ENCODE assay signal across 18 cellular contexts in the genomic region with DNA sequence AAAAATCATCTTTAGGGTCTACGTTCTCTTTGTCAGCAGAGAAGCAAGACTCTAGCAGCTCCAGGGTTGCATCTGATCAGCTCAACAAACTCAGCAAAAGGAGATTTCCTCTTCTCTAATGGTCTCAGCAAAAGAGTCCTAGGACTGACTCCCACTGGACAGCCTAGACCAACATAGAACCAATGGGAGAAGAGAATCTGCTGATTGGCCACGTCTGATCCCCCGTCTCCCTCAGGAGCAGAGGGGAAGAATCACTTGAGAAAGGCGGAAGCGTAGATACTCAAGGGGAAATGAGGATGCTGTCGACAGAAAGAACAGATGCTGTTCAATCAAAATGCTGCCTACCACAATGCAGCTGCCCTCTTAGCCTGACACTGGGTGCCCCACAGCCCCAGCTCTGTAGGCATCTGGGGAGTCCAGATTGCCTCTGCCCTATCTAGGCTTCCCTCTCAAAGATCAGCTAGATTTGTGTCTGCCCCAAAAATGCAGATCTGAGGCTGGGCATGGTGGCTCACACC. TPM values are rescaled to one million over a fixed set of nuclear protein-coding genes. Genes with fewer than 3 reads are reported as not detected.
"Had no signal": no experiment of that assay in that cellular context is flagged by ENCODE, and none has a peak within 500 bp of the region (broad histone marks: within the 10 kb centered on the region; RNA-seq: fewer than 3 reads in every experiment).

No MANE protein-coding gene starts in this region.

- H3K27ac Mint-ChIP-seq: activated CD4-positive, alpha-beta T cell treated with anti-CD3 and anti-CD28 coated beads, Interleukin-2, amount 10 ng/mL, durations not matched to agents 7 days and 5 days; activated CD8-positive, alpha-beta T cell treated with anti-CD3 and anti-CD28 coated beads, Interleukin-2, amount 10 ng/mL, durations not matched to agents 7 days and 5 days; activated naive CD4-positive, alpha-beta T cell treated with anti-CD3 and anti-CD28 coated beads, Interleukin-2, amount 10 ng/mL, durations not matched to agents 7 days and 5 days; activated naive CD8-positive, alpha-beta T cell treated with anti-CD3 and anti-CD28 coated beads, Interleukin-2, amount 50 U/mL, for 24 hours; natural killer cell had no signal

- DNase-seq: activated CD4-positive, alpha-beta T cell treated with anti-CD3 and anti-CD28 coated beads, Interleukin-2, amount 10 ng/mL, durations not matched to agents 7 days and 5 days; activated CD8-positive, alpha-beta T cell treated with anti-CD3 and anti-CD28 coated beads, Interleukin-2, amount 10 ng/mL, durations not matched to agents 7 days and 5 days; activated effector memory CD4-positive, alpha-beta T cell treated with Interleukin-2 at 50 U/mL for 16 hours; activated naive CD4-positive, alpha-beta T cell treated with anti-CD3 and anti-CD28 coated beads, Interleukin-2, amount 10 ng/mL, durations not matched to agents 7 days and 5 days; activated naive CD8-positive, alpha-beta T cell treated with anti-CD3 and anti-CD28 coated beads, Interleukin-2, amount 50 U/mL, for 24 hours; activated T-cell treated with anti-CD3 and anti-CD28 coated beads, Interleukin-2, amount 50 U/mL, for 4 hours; aorta; colonic mucosa; erythroblast; foreskin melanocyte; lower lobe of right lung; natural killer cell; stimulated activated naive CD4-positive, alpha-beta T cell; T1000 had no signal

- H3K9me3 ChIP-seq: colonic mucosa, lower lobe of right lung had no signal

- H3K4me1 Mint-ChIP-seq: activated CD4-positive, alpha-beta T cell treated with anti-CD3 and anti-CD28 coated beads, Interleukin-2, amount 10 ng/mL, durations not matched to agents 7 days and 5 days; activated naive CD4-positive, alpha-beta T cell treated with anti-CD3 and anti-CD28 coated beads, Interleukin-2, amount 10 ng/mL, durations not matched to agents 7 days and 5 days; central memory CD8-positive, alpha-beta T cell; natural killer cell had no signal

- H3K27me3 ChIP-seq: colonic mucosa had no signal

- H3K27me3 Mint-ChIP-seq: activated naive CD8-positive, alpha-beta T cell treated with anti-CD3 and anti-CD28 coated beads, Interleukin-2, amount 50 U/mL, for 24 hours had no signal

- H3K4me3 Mint-ChIP-seq: activated CD4-positive, alpha-beta T cell treated with anti-CD3 and anti-CD28 coated beads, Interleukin-2, amount 10 ng/mL, durations not matched to agents 7 days and 5 days; activated CD8-positive, alpha-beta T cell treated with anti-CD3 and anti-CD28 coated beads, Interleukin-2, amount 10 ng/mL, durations not matched to agents 7 days and 5 days; activated naive CD4-positive, alpha-beta T cell treated with anti-CD3 and anti-CD28 coated beads, Interleukin-2, amount 10 ng/mL, durations not matched to agents 7 days and 5 days; activated naive CD8-positive, alpha-beta T cell treated with anti-CD3 and anti-CD28 coated beads, Interleukin-2, amount 50 U/mL, for 24 hours; activated T-cell treated with anti-CD3 and anti-CD28 coated beads, Interleukin-2, amount 50 U/mL, for 4 hours; central memory CD8-positive, alpha-beta T cell; natural killer cell had no signal

- ATAC-seq: activated CD4-positive, CD25-positive, alpha-beta regulatory T cell treated with anti-CD3 and anti-CD28 coated beads, Interleukin-2, amount 50 U/mL, for 24 hours; activated CD8-positive, alpha-beta T cell treated with anti-CD3 and anti-CD28 coated beads, Interleukin-2, amount 10 ng/mL, durations not matched to agents 7 days and 5 days; activated naive CD8-positive, alpha-beta T cell treated with anti-CD3 and anti-CD28 coated beads, Interleukin-2, amount 50 U/mL, for 24 hours; activated T-cell treated with anti-CD3 and anti-CD28 coated beads, Interleukin-2, amount 50 U/mL, for 4 hours; lower lobe of right lung; natural killer cell had no signal

- H3K9me3 Mint-ChIP-seq: activated CD4-positive, alpha-beta T cell treated with anti-CD3 and anti-CD28 coated beads, Interleukin-2, amount 10 ng/mL, durations not matched to agents 7 days and 5 days; activated naive CD4-positive, alpha-beta T cell treated with anti-CD3 and anti-CD28 coated beads, Interleukin-2, amount 10 ng/mL, durations not matched to agents 7 days and 5 days; activated naive CD8-positive, alpha-beta T cell treated with anti-CD3 and anti-CD28 coated beads, Interleukin-2, amount 50 U/mL, for 24 hours; activated T-cell treated with anti-CD3 and anti-CD28 coated beads, Interleukin-2, amount 50 U/mL, for 4 hours; central memory CD8-positive, alpha-beta T cell; natural killer cell had no signal

- H3K4me3 ChIP-seq: colonic mucosa, lower lobe of right lung had no signal

- H3K27ac ChIP-seq: colonic mucosa, lower lobe of right lung had no signal

- H3K36me3 Mint-ChIP-seq: activated naive CD4-positive, alpha-beta T cell treated with anti-CD3 and anti-CD28 coated beads, Interleukin-2, amount 10 ng/mL, durations not matched to agents 7 days and 5 days; natural killer cell had no signal

- H3K36me3 ChIP-seq: colonic mucosa, lower lobe of right lung had no signal

- FAIRE-seq: endometrium, keratinocyte had no signal

RNA-seq across cellular contexts. Expression of gene EMP2, which starts 31.5 kb away (rescaled TPM):
- total RNA-seq: activated CD4-positive, alpha-beta T cell treated with anti-CD3 and anti-CD28 coated beads, Interleukin-2, amount 10 ng/mL, durations not matched to agents 7 days and 5 days; activated CD8-positive, alpha-beta T cell treated with anti-CD3 and anti-CD28 coated beads, Interleukin-2, amount 10 ng/mL, durations not matched to agents 7 days and 5 days; natural killer cell had no signal
